ENCODE assay signal across 9 cellular contexts in the genomic region with DNA sequence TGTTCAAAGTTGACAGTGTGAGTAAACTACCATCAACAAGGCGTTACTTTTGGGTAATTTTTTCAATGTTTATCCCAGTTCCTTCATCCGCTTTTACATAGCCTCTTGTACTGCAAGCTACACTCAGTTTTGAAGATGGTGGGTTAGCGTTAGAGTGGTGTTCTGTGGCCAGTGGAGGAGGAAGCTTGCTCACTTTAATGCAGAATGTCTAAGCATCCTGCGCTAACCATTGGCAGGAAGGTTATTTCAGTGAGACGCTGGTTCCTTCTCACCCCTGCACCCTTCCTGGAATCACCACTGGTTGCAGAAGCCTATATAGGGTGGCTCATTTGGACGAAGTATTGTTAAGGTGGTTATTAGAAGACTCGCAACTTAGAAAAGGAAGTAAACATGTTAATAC.
DNase-seq lines count a peak whose midpoint lies in the region; ATAC-seq and TF ChIP-seq lines count a peak whose summit lies in the region.
"Had no signal": no experiment of that assay in that cellular context is flagged by ENCODE, and none has a peak within 500 bp of the region (broad histone marks: within the 10 kb centered on the region; RNA-seq: fewer than 3 reads in every experiment).

No MANE protein-coding gene starts in this region.

- no peak for DNase-seq in GM12864 (ENCODE audit: low read depth)
- peak; percentile 78 for DNase-seq in Jurkat, Clone E6-1 (ENCODE audit: low read depth, low spot score)
- DNase-seq in activated naive CD8-positive, alpha-beta T cell treated with anti-CD3 and anti-CD28 coated beads for 36 hours = no peak
- no peak for DNase-seq in nephron progenitor cell
- DNase-seq in mesenteric fat pad (ENCODE audit: low spot score) = no peak
- DNase-seq: activated CD8-positive, alpha-beta memory T cell treated with anti-CD3 and anti-CD28 coated beads, Interleukin-2, amount 50 U/mL, for 4 hours; Right ventricle myocardium superior had no signal

- peaks cover 91% of the 10 kb centered on the region for H3K4me1 Mint-ChIP-seq in activated naive CD8-positive, alpha-beta T cell treated with anti-CD3 and anti-CD28 coated beads for 36 hours
- peaks cover 21% of the 10 kb centered on the region for H3K4me1 Mint-ChIP-seq in nephron progenitor cell

- H3K9me3 Mint-ChIP-seq in activated naive CD8-positive, alpha-beta T cell treated with anti-CD3 and anti-CD28 coated beads for 36 hours = no peaks in the 10 kb centered on the region
- no peaks in the 10 kb centered on the region for H3K9me3 Mint-ChIP-seq in nephron progenitor cell

- H3K36me3 Mint-ChIP-seq in activated naive CD8-positive, alpha-beta T cell treated with anti-CD3 and anti-CD28 coated beads for 36 hours = peaks cover 78% of the 10 kb centered on the region
- no peaks in the 10 kb centered on the region for H3K36me3 Mint-ChIP-seq in nephron progenitor cell (ENCODE audit: low read depth)

- H3K27ac ChIP-seq in skin epidermis = peak overlapping the region in 11 of 21 experiments; percentile 18 to 87 (median 55)

- H3K27me3 Mint-ChIP-seq in activated naive CD8-positive, alpha-beta T cell treated with anti-CD3 and anti-CD28 coated beads for 36 hours = no peaks in the 10 kb centered on the region
- H3K27me3 Mint-ChIP-seq in nephron progenitor cell (ENCODE audit: low read depth, poor library complexity) = peaks cover 3% of the 10 kb centered on the region

- no peak overlapping the region for H3K27ac Mint-ChIP-seq in activated naive CD8-positive, alpha-beta T cell treated with anti-CD3 and anti-CD28 coated beads for 36 hours
- no peak overlapping the region for H3K27ac Mint-ChIP-seq in nephron progenitor cell

- H3K4me3 ChIP-seq in GM12864 (ENCODE audit: low read depth, low read length) (peak overlapping the region; percentile 40), skin epidermis (no peak overlapping the region)
- peak overlapping the region; percentile 20 for H3K4me3 ChIP-seq in Jurkat, Clone E6-1 (ENCODE audit: low read length)

- H3K4me3 Mint-ChIP-seq in activated naive CD8-positive, alpha-beta T cell treated with anti-CD3 and anti-CD28 coated beads for 36 hours = peak overlapping the region; percentile 96
- no peak overlapping the region for H3K4me3 Mint-ChIP-seq in nephron progenitor cell

- ATAC-seq in HG03280 (IDR thresholded peaks at IDR 0.05; ENCODE audit: unreplicated experiment) = no peak

- TF ChIP-seq CTCF in GM12864 (IDR thresholded peaks at IDR 0.05; ENCODE audit: low read depth, low read length, missing control alignments) (no peak), nephron progenitor cell (IDR thresholded peaks at IDR 0.05) (no peak)

Comparison
In these comparisons a context has a peak if more than half of its experiments do, and no peak if none do; other contexts are left out.
1. H3K4me3 ChIP-seq: peak in GM12864 (single experiment) and Jurkat, Clone E6-1 (single experiment); none in skin epidermis (0 of 7).